ENCODE assay signal across 25 cellular contexts in the genomic region with DNA sequence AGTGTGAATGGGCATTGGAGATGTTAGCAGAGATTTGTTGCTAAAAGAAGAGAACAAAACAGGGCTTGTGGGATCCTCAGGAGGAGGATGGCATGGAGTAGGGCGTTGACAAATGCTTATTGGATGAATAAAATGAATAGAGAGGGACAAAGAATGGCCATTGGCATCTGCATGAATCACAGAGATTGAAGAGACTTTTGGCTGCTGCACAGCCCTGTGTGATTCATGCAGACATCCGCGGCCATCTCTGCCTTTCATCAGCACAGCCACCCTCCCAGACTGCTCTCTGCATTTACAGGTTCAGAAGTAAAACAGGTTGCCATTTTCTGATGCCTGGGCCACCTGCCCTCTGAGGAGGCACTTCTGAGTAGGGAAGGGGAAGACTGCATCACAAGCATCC.
A peak's percentile ranks its signal among the peaks of the same experiment; 100 is the strongest.
DNase-seq lines count a peak whose midpoint lies in the region; ATAC-seq and TF ChIP-seq lines count a peak whose summit lies in the region.
"Had no signal": no experiment of that assay in that cellular context is flagged by ENCODE, and none has a peak within 500 bp of the region (broad histone marks: within the 10 kb centered on the region; RNA-seq: fewer than 3 reads in every experiment).

No MANE protein-coding gene starts in this region.

- no peak overlapping the region for H3K27ac Mint-ChIP-seq in activated naive CD4-positive, alpha-beta T cell treated with anti-CD3 and anti-CD28 coated beads for 36 hours
- H3K27ac Mint-ChIP-seq: activated T-helper 1 cell treated with anti-CD3 and anti-CD28 coated beads, Interleukin-12 subunit alpha, Interleukin-12 subunit beta, Interleukin-2, Interleukin-4 antibody, amounts not matched to agents 30 ng/mL and 10 ng/mL and 1 ng/mL, durations not matched to agents 14 hours and 24 hours and 36 hours; brain had no signal

- no peaks in the 10 kb centered on the region for H3K27me3 Mint-ChIP-seq in activated naive CD4-positive, alpha-beta T cell treated with anti-CD3 and anti-CD28 coated beads for 36 hours (ENCODE audit: low read depth)

- CTCF ChIA-PET in activated naive CD4-positive, alpha-beta T cell treated with anti-CD3 and anti-CD28 coated beads for 36 hours (lab: Charles Lee): no interaction called here

- H3K4me3 ChIP-seq in foreskin fibroblast (ENCODE audit: low read depth in 1 of 2, low read length in 2 of 2): no peak overlapping the region
- H3K4me3 ChIP-seq: right atrium auricular region, thyroid gland had no signal

- ATAC-seq in HG03045 (IDR thresholded peaks at IDR 0.05; ENCODE audit: unreplicated experiment): no peak
- ATAC-seq in sciatic nerve: no peak
- ATAC-seq: left ventricle myocardium superior; stimulated activated naive CD8-positive, alpha-beta T cell treated with anti-CD3 and anti-CD28 coated beads, Interleukin-15, Interleukin-2, amounts not matched to agents 100 U/mL and 50 U/mL, for 24 hours had no signal

- H3K36me3 Mint-ChIP-seq in activated naive CD4-positive, alpha-beta T cell treated with anti-CD3 and anti-CD28 coated beads for 36 hours (ENCODE audit: low read depth): no peaks in the 10 kb centered on the region

- DNase-seq in GM03348 (ENCODE audit: low spot score): peak; percentile 45
- DNase-seq in RPMI7951 (ENCODE audit: low read depth): peak; percentile 47
- DNase-seq in foreskin fibroblast: peak; percentile 2 to 11
- no peak for DNase-seq in activated naive CD4-positive, alpha-beta T cell treated with anti-CD3 and anti-CD28 coated beads for 36 hours
- no peak for DNase-seq in cerebellum (ENCODE audit: low spot score)
- DNase-seq in sciatic nerve (ENCODE audit: low spot score): no peak
- DNase-seq: activated CD4-positive, alpha-beta T cell treated with anti-CD3 and anti-CD28 coated beads, Interleukin-2, amount 50 U/mL, for 48 hours; activated CD4-positive, CD25-positive, alpha-beta regulatory T cell treated with anti-CD3 and anti-CD28 coated beads, Interleukin-2, amount 50 U/mL, for 72 hours; activated naive CD4-positive, alpha-beta T cell treated with Interleukin-2 at 50 U/mL for 16 hours; Calu3; DND-41; GOT3; left ventricle myocardium superior; mesendoderm; NCI-H1417; NCI-H2029 treated with DMSO at 0.1 percent for 48 hours; NCI-H2227 treated with DMSO at 0.1 percent for 48 hours; NCI-H526; stimulated activated CD4-positive, alpha-beta T cell treated with anti-CD3 and anti-CD28 coated beads, Interleukin-1b, Interleukin-23, amount 100 ng/mL, for 48 hours; stimulated activated naive CD8-positive, alpha-beta T cell treated with anti-CD3 and anti-CD28 coated beads, Interleukin-15, Interleukin-2, amounts not matched to agents 100 U/mL and 50 U/mL, for 24 hours; thyroid gland had no signal

- no peaks in the 10 kb centered on the region for H3K9me3 Mint-ChIP-seq in activated naive CD4-positive, alpha-beta T cell treated with anti-CD3 and anti-CD28 coated beads for 36 hours

- H3K4me1 Mint-ChIP-seq in activated naive CD4-positive, alpha-beta T cell treated with anti-CD3 and anti-CD28 coated beads for 36 hours (ENCODE audit: low read depth): no peaks in the 10 kb centered on the region
- H3K4me1 Mint-ChIP-seq: brain had no signal

- intact Hi-C loops in activated naive CD4-positive, alpha-beta T cell treated with anti-CD3 and anti-CD28 coated beads for 36 hours (cut with micrococcal nuclease): no loop called here
- intact Hi-C loops in sciatic nerve (cut with DNase I): no loop called here

- no peak for TF ChIP-seq CTCF in foreskin fibroblast (IDR thresholded peaks at IDR 0.05; ENCODE audit: low read depth, low read length)

- H3K4me3 Mint-ChIP-seq in activated naive CD4-positive, alpha-beta T cell treated with anti-CD3 and anti-CD28 coated beads for 36 hours: no peak overlapping the region
- H3K4me3 Mint-ChIP-seq: activated T-helper 1 cell treated with anti-CD3 and anti-CD28 coated beads, Interleukin-12 subunit alpha, Interleukin-12 subunit beta, Interleukin-2, Interleukin-4 antibody, amounts not matched to agents 30 ng/mL and 10 ng/mL and 1 ng/mL, durations not matched to agents 14 hours and 24 hours and 36 hours; brain had no signal

Comparison
In these comparisons a context has a peak if more than half of its experiments do, and no peak if none do; other contexts are left out.
1. DNase-seq: peak in GM03348 (single experiment), RPMI7951 (single experiment) and foreskin fibroblast (2 of 2); none in activated naive CD4-positive, alpha-beta T cell treated with anti-CD3 and anti-CD28 coated beads for 36 hours (single experiment), cerebellum (single experiment) and sciatic nerve (single experiment).